23 cellular contexts compared by ENCODE assay signal in the genomic region with DNA sequence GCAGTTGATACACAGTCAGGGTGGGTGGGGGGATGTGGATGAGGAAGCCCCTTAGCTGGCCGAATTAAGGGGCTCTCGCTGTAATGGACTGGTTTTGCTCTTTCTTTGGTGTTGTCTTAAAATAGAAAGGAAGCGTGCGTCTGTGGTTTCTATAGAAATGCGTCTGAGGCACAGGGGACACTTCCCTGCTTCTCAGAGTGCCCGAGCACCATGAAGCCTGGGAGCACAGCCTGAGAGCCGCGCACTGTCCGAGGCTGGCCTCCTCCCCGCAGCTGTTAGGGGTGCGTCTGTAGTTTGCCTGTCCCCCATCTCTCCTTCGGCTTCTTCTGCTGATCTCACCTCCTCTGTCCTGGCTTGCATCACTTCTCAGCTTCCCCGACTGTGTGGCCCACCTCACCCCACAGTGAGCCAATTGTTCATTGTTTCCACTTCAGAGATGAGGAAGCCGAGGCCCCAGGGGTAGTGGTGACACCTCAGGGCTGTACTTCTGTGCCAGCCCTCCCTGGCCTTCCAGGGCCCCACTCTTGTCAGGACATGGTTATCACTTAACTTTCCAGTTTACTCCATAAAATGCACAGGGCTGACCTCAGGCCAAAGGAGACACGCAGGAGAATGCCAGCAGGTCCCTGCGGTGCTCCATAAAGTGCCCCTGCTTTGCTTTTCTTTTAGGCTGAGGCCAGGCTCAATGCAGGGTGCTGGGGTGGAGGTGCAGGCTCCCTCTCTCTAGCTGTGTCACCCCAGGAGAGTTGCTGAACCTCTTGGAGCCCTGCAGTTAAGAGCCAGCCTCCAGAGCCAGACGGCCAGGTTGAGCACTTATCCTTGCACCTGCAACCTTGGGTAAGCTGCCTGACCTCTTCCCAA.
A peak's percentile ranks its signal among the peaks of the same experiment; 100 is the strongest.
DNase-seq lines count a peak whose midpoint lies in the region; ATAC-seq, FAIRE-seq and TF ChIP-seq lines count a peak whose summit lies in the region.
"Had no signal": no experiment of that assay in that cellular context is flagged by ENCODE, and none has a peak within 500 bp of the region (broad histone marks: within the 10 kb centered on the region; RNA-seq: fewer than 3 reads in every experiment).

No MANE protein-coding gene starts in this region.

- no peak overlapping the region for H3K4ac ChIP-seq in H1 (replicated peaks; ENCODE audit: insufficient read length, low read depth, low read length)

- DNase-seq in stimulated activated CD4-positive, alpha-beta T cell treated with anti-CD3 and anti-CD28 coated beads, Interleukin-15, amount 100 ng/mL, for 48 hours (ENCODE audit: low read depth in 2 of 2) = peak; percentile 30 to 43
- no peak for DNase-seq in stimulated activated CD4-positive, alpha-beta T cell treated with anti-CD3 and anti-CD28 coated beads, Interleukin-4, amount 100 ng/mL, for 1 hour
- DNase-seq in activated CD8-positive, alpha-beta T cell treated with anti-CD3 and anti-CD28 coated beads, Interleukin-2, amount 10 ng/mL, durations not matched to agents 7 days and 5 days = no peak
- no peak for DNase-seq in H1 (ENCODE audit: low read depth in 1 of 2, low spot score in 2 of 2)
- DNase-seq in CD8-positive, alpha-beta memory T cell = no peak
- DNase-seq in PC-3 = no peak
- DNase-seq: AML-193, H7, NCI-H1048, NCI-H2081, NCI-H524 treated with DMSO at 0.1 percent for 48 hours, SHP77, T-helper 1 cell, testis, WERI-Rb-1 had no signal

- no peaks in the 10 kb centered on the region for H3K79me1 ChIP-seq in H1 (ENCODE audit: low read depth, low read length)

- H3K27ac Mint-ChIP-seq in activated CD8-positive, alpha-beta T cell treated with anti-CD3 and anti-CD28 coated beads, Interleukin-2, amount 10 ng/mL, durations not matched to agents 7 days and 5 days = no peak overlapping the region
- no peak overlapping the region for H3K27ac Mint-ChIP-seq in CD8-positive, alpha-beta memory T cell
- H3K27ac Mint-ChIP-seq: natural killer cell treated with Interleukin-12 subunit alpha and Interleukin-12 subunit beta and Interleukin-15 and Interleukin-18, amount 100 ng/mL, for 72 hours; progenitor cell of endocrine pancreas had no signal

- ATAC-seq in activated CD8-positive, alpha-beta T cell treated with anti-CD3 and anti-CD28 coated beads, Interleukin-2, amount 10 ng/mL, durations not matched to agents 7 days and 5 days = peak; percentile 45
- no peak for ATAC-seq in PC-3
- ATAC-seq: K562; natural killer cell treated with Interleukin-12 subunit alpha and Interleukin-12 subunit beta and Interleukin-15 and Interleukin-18, amount 100 ng/mL, for 72 hours had no signal

- H3K23me2 ChIP-seq in H1 (ENCODE audit: low read depth, low read length) = no peaks in the 10 kb centered on the region; the same call in 1 of the 2 replicates

- no peak overlapping the region for H2BK120ac ChIP-seq in H1 (replicated peaks; ENCODE audit: low read depth, low read length)

- H3K36me3 Mint-ChIP-seq in activated CD8-positive, alpha-beta T cell treated with anti-CD3 and anti-CD28 coated beads, Interleukin-2, amount 10 ng/mL, durations not matched to agents 7 days and 5 days (ENCODE audit: low read depth) = no peaks in the 10 kb centered on the region
- no peaks in the 10 kb centered on the region for H3K36me3 Mint-ChIP-seq in CD8-positive, alpha-beta memory T cell
- H3K36me3 Mint-ChIP-seq: natural killer cell treated with Interleukin-12 subunit alpha and Interleukin-12 subunit beta and Interleukin-15 and Interleukin-18, amount 100 ng/mL, for 72 hours had no signal

- H4K91ac ChIP-seq in H1 (replicated peaks; ENCODE audit: insufficient read length, low read length) = no peak overlapping the region

- POLR2A ChIA-PET in activated CD8-positive, alpha-beta T cell treated with anti-CD3 and anti-CD28 coated beads, Interleukin-2, amount 10 ng/mL, durations not matched to agents 7 days and 5 days (lab: Charles Lee) = no interaction called here
- POLR2A ChIA-PET in H1 (lab: Charles Lee; ENCODE audit: partially characterized antibody) = no interaction called here
- POLR2A ChIA-PET in CD8-positive, alpha-beta memory T cell (lab: Charles Lee) = no interaction called here
- POLR2A ChIA-PET in PC-3 (lab: Charles Lee; ENCODE audit: unreplicated experiment) = no interaction called here

- peaks cover 16% of the 10 kb centered on the region for H3K4me1 Mint-ChIP-seq in activated CD8-positive, alpha-beta T cell treated with anti-CD3 and anti-CD28 coated beads, Interleukin-2, amount 10 ng/mL, durations not matched to agents 7 days and 5 days (ENCODE audit: low read depth)
- peaks cover 0 to 4% (median 2%) of the 10 kb centered on the region in 3 donors for H3K4me1 Mint-ChIP-seq in CD8-positive, alpha-beta memory T cell

- no peak for TF ChIP-seq CTCF in H1 (IDR thresholded peaks at IDR 0.05; ENCODE audit: control extremely low read depth in 1 of 3, insufficient read depth in 1 of 3, low read depth in 1 of 3, low read length in 3 of 3)
- TF ChIP-seq CTCF in PC-3 (conservative IDR thresholded peaks at IDR 0.05; ENCODE audit: low read depth, low read length) = no peak

- no peak for TF ChIP-seq POLR2A in H1 (IDR thresholded peaks at IDR 0.05; ENCODE audit: control extremely low read depth in 1 of 2, low read depth in 2 of 2, low read length in 2 of 2)

- H4K5ac ChIP-seq in H1 (ENCODE audit: insufficient read length, low read depth, low read length) = no peak overlapping the region

- no peak overlapping the region for H3K4me3 Mint-ChIP-seq in activated CD8-positive, alpha-beta T cell treated with anti-CD3 and anti-CD28 coated beads, Interleukin-2, amount 10 ng/mL, durations not matched to agents 7 days and 5 days
- H3K4me3 Mint-ChIP-seq in CD8-positive, alpha-beta memory T cell = no peak overlapping the region
- H3K4me3 Mint-ChIP-seq: natural killer cell treated with Interleukin-12 subunit alpha and Interleukin-12 subunit beta and Interleukin-15 and Interleukin-18, amount 100 ng/mL, for 72 hours had no signal

- H3K23ac ChIP-seq in H1 (ENCODE audit: insufficient read length) = no peak overlapping the region

- H3K4me3 ChIP-seq in H1 (ENCODE audit: extremely low read depth in 1 of 4, insufficient read depth in 2 of 4, low read depth in 3 of 4, low read length in 4 of 4) (no peak overlapping the region), PC-3 (ENCODE audit: low read length) (no peak overlapping the region)
- no peak overlapping the region for H3K4me3 ChIP-seq in CD8-positive, alpha-beta memory T cell (ENCODE audit: low read length)
- H3K4me3 ChIP-seq: dorsolateral prefrontal cortex, K562, skin epidermis, testis had no signal

- no peaks in the 10 kb centered on the region for H3F3A ChIP-seq in PC-3 (ENCODE audit: low read length, unreplicated experiment)

- WGBS in H1 (ENCODE audit: extremely low coverage in 1 of 2, insufficient coverage in 1 of 2, insufficient read length in 1 of 2, insufficient replicate concordance in 2 of 2, low coverage in 1 of 2, low lambda C conversion rate in 2 of 2, missing lambda C conversion rate in 1 of 2), 2 experiments = 85% methylated on average over 17 of the region's 17 CpGs; no CpG with 5 or more reads in 1 of the 2 experiments

- no peak for TF ChIP-seq RAD21 in H1 (IDR thresholded peaks at IDR 0.05 in 1 of 2, conservative IDR thresholded peaks at IDR 0.05 in 1 of 2; ENCODE audit: low read depth in 2 of 2, low read length in 2 of 2)

- no peak overlapping the region for H3K4me2 ChIP-seq in H1 (ENCODE audit: insufficient read depth in 1 of 2, low read depth in 2 of 2, low read length in 2 of 2)
- H3K4me2 ChIP-seq in PC-3 (ENCODE audit: low read length) = no peak overlapping the region

- no peak overlapping the region for H2BK20ac ChIP-seq in H1 (ENCODE audit: low read length)

- H3K14ac ChIP-seq in H1 (ENCODE audit: insufficient read length) = no peak overlapping the region

- H3K36me3 ChIP-seq in H1 (ENCODE audit: control insufficient read depth in 2 of 4, insufficient read depth in 4 of 4, low read length in 3 of 4) (no peaks in the 10 kb centered on the region), PC-3 (ENCODE audit: low read depth, low read length) (no peaks in the 10 kb centered on the region)
- no peaks in the 10 kb centered on the region for H3K36me3 ChIP-seq in CD8-positive, alpha-beta memory T cell (ENCODE audit: insufficient read depth, low read length)
- H3K36me3 ChIP-seq: WERI-Rb-1 had no signal

- no peaks in the 10 kb centered on the region for H4K20me1 ChIP-seq in H1 (replicated peaks in 1 of 2; ENCODE audit: control insufficient read depth in 1 of 2, insufficient read depth in 2 of 2, low read length in 2 of 2)
- H4K20me1 ChIP-seq in PC-3 (ENCODE audit: low read length) = no peaks in the 10 kb centered on the region

- H3K9me3 ChIP-seq in H1 (ENCODE audit: insufficient read depth in 2 of 2, low read depth in 1 of 2, low read length in 1 of 2) = no peaks in the 10 kb centered on the region
- H3K9me3 ChIP-seq in CD8-positive, alpha-beta memory T cell (ENCODE audit: low read length) = no peaks in the 10 kb centered on the region
- no peaks in the 10 kb centered on the region for H3K9me3 ChIP-seq in PC-3 (ENCODE audit: low read length)
- H3K9me3 ChIP-seq: testis had no signal

- intact Hi-C loops in PC-3 (cut with micrococcal nuclease) = no loop called here

- H3K9ac ChIP-seq in H1 (replicated peaks in 1 of 4; ENCODE audit: extremely low read depth in 1 of 4, low read depth in 3 of 4, low read length in 3 of 4) (no peak overlapping the region), PC-3 (ENCODE audit: low read length) (no peak overlapping the region)

- H3K18ac ChIP-seq in H1 (ENCODE audit: extremely low read depth, low read length) = no peak overlapping the region

- no peak overlapping the region for H3K56ac ChIP-seq in H1 (replicated peaks; ENCODE audit: insufficient read length, low read depth, low read length)

- BruUV-seq in PC-3 (replicated peaks; lab: Mats Ljungman, UMichigan) = no TSS peak

- no peak for FAIRE-seq in H1 (lab: Jason Lieb, UNC)
- FAIRE-seq: K562 had no signal

- no peak overlapping the region; the same call in 1 of the 2 replicates for H2BK5ac ChIP-seq in H1 (ENCODE audit: low read depth, low read length)

- H2AK5ac ChIP-seq in H1 (ENCODE audit: low read depth, low read length) = no peak overlapping the region

- CTCF ChIA-PET in activated CD8-positive, alpha-beta T cell treated with anti-CD3 and anti-CD28 coated beads, Interleukin-2, amount 10 ng/mL, durations not matched to agents 7 days and 5 days (lab: Charles Lee) = no interaction called here
- CTCF ChIA-PET in H1 (lab: Charles Lee; ENCODE audit: partially characterized antibody) (interaction anchor here (0.9 to 1.0 kb wide), 2 partner anchors 48 to 217 kb away, joined by 3 read pairs; no protein-coding TSS in a partner anchor), PC-3 (lab: Charles Lee) (no interaction called here)
- CTCF ChIA-PET in CD8-positive, alpha-beta memory T cell (lab: Charles Lee) = no interaction called here

- H3K27ac ChIP-seq in H1 (ENCODE audit: low read depth, low read length) = no peak overlapping the region
- peak overlapping the region; percentile 5 for H3K27ac ChIP-seq in temporal lobe (ENCODE audit: low read depth, low read length)
- no peak overlapping the region for H3K27ac ChIP-seq in CD8-positive, alpha-beta memory T cell (ENCODE audit: low read depth, low read length)
- H3K27ac ChIP-seq in PC-3 (ENCODE audit: low read length) = no peak overlapping the region
- H3K27ac ChIP-seq: epithelial cell of prostate, foreskin keratinocyte, skin epidermis, testis, WERI-Rb-1 had no signal

- H2BK15ac ChIP-seq in H1 (ENCODE audit: low read length) = no peak overlapping the region

- no peaks in the 10 kb centered on the region for H3K9me3 Mint-ChIP-seq in activated CD8-positive, alpha-beta T cell treated with anti-CD3 and anti-CD28 coated beads, Interleukin-2, amount 10 ng/mL, durations not matched to agents 7 days and 5 days (ENCODE audit: insufficient read depth)
- H3K9me3 Mint-ChIP-seq in CD8-positive, alpha-beta memory T cell = no peaks in the 10 kb centered on the region
- H3K9me3 Mint-ChIP-seq: natural killer cell treated with Interleukin-12 subunit alpha and Interleukin-12 subunit beta and Interleukin-15 and Interleukin-18, amount 100 ng/mL, for 72 hours had no signal

- H3K79me2 ChIP-seq in H1 (ENCODE audit: control insufficient read depth in 1 of 2, insufficient read depth in 2 of 2, low read length in 2 of 2) (no peaks in the 10 kb centered on the region), PC-3 (ENCODE audit: low read length) (no peaks in the 10 kb centered on the region)

- H3K27me3 Mint-ChIP-seq in activated CD8-positive, alpha-beta T cell treated with anti-CD3 and anti-CD28 coated beads, Interleukin-2, amount 10 ng/mL, durations not matched to agents 7 days and 5 days (ENCODE audit: low read depth) = no peaks in the 10 kb centered on the region
- H3K27me3 Mint-ChIP-seq in CD8-positive, alpha-beta memory T cell = peaks cover 3 to 19% of the 10 kb centered on the region in 2 donors

- H2AFZ ChIP-seq in H1 (ENCODE audit: low read length) (no peak overlapping the region), PC-3 (ENCODE audit: low read length) (no peak overlapping the region)

- H3K27me3 ChIP-seq in H1 (replicated peaks in 1 of 4; ENCODE audit: control insufficient read depth in 3 of 4, extremely low read depth in 1 of 4, insufficient read depth in 3 of 4, low read length in 3 of 4) (no peaks in the 10 kb centered on the region), PC-3 (ENCODE audit: low read length) (no peaks in the 10 kb centered on the region)
- no peaks in the 10 kb centered on the region for H3K27me3 ChIP-seq in CD8-positive, alpha-beta memory T cell (ENCODE audit: insufficient read depth, low read length, poor library complexity, severe bottlenecking)
- H3K27me3 ChIP-seq: dorsolateral prefrontal cortex, testis had no signal

- H3K4me1 ChIP-seq in H1 (replicated peaks in 1 of 4; ENCODE audit: control insufficient read depth in 3 of 4, insufficient read depth in 4 of 4, low read length in 3 of 4) (peaks cover 0 to 2% (median 0%) of the 10 kb centered on the region in 4 experiments; a peak in 3 of 7 replicates), PC-3 (ENCODE audit: insufficient read depth, low read length) (no peaks in the 10 kb centered on the region; the same call in 1 of the 2 replicates)
- H3K4me1 ChIP-seq in CD8-positive, alpha-beta memory T cell (ENCODE audit: insufficient read depth, low read length) = no peaks in the 10 kb centered on the region
- H3K4me1 ChIP-seq: testis had no signal

- no peak overlapping the region for H4K8ac ChIP-seq in H1 (ENCODE audit: extremely low read depth, insufficient read depth, low read length)

- no peak for TF ChIP-seq EP300 in H1 (IDR thresholded peaks at IDR 0.05; ENCODE audit: borderline replicate concordance in 1 of 2, low read depth in 2 of 2, low read length in 2 of 2)

- 0 out of 2 replicates have a peak overlapping the region, but pooled peaks have one; percentile 9 for H2BK12ac ChIP-seq in H1 (ENCODE audit: low read depth, low read length)

- no peaks in the 10 kb centered on the region for H3K9me2 ChIP-seq in PC-3 (replicated peaks; ENCODE audit: low read length)

Comparison
In these comparisons a context has a peak if more than half of its experiments do, and no peak if none do; other contexts are left out.
1. DNase-seq: peak in stimulated activated CD4-positive, alpha-beta T cell treated with anti-CD3 and anti-CD28 coated beads, Interleukin-15, amount 100 ng/mL, for 48 hours (2 of 2); none in stimulated activated CD4-positive, alpha-beta T cell treated with anti-CD3 and anti-CD28 coated beads, Interleukin-4, amount 100 ng/mL, for 1 hour (single experiment), activated CD8-positive, alpha-beta T cell treated with anti-CD3 and anti-CD28 coated beads, Interleukin-2, amount 10 ng/mL, durations not matched to agents 7 days and 5 days (single experiment), H1 (0 of 2), CD8-positive, alpha-beta memory T cell (0 of 5) and PC-3 (single experiment).